Comparison of ENCODE assay signal across 15 cellular contexts in the genomic region with DNA sequence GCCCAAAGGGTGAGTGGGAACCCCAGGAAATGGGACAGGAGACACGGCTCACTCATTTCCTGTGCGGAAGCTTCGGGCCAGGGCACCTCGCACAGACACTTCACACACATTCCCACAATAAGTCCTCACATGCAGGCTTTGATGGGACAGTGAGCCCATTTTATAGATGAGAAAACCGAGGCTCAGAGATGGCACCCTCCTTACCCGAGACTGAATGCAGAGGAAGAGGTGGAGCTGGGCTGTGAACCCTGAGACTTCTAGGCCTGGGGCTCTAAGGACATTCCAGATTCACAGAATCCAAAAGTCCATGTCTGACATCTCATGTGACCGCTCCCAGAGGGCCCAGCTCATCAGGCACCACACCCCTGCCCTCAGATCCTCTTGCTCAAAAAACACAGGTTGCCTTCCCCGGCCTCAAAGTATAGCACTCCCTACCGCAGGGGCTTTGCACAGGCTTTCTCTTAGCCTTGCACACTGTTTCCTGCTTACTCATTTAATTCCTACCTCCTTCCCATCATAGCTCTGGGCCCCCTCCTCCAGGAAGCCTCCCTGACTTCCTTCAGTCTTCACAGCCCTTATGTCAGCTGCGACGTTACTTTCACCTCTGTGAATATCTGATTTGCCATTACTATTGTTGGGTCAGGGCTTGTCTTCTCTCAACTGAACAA. TPM values are rescaled to one million over a fixed set of nuclear protein-coding genes. Genes with fewer than 3 reads are reported as not detected.
DNase-seq lines count a peak whose midpoint lies in the region; ATAC-seq, FAIRE-seq and TF ChIP-seq lines count a peak whose summit lies in the region.
"Had no signal": no experiment of that assay in that cellular context is flagged by ENCODE, and none has a peak within 500 bp of the region (broad histone marks: within the 10 kb centered on the region; RNA-seq: fewer than 3 reads in every experiment).

No MANE protein-coding gene starts in this region.

- H2AFZ ChIP-seq in K562 (ENCODE audit: low read depth, low read length) (no peak overlapping the region), neuronal stem cell (ENCODE audit: low read length) (no peak overlapping the region)

- TF ChIP-seq POLR2A in K562 (conservative IDR thresholded peaks at IDR 0.05) (no peak), transverse colon (IDR thresholded peaks at IDR 0.05) (no peak)

- intact Hi-C loops in activated naive CD4-positive, alpha-beta T cell treated with anti-CD3 and anti-CD28 coated beads for 36 hours (cut with micrococcal nuclease), result loop anchor here (2.0 kb wide), 1 partner anchor 41 kb away; no protein-coding TSS in a partner anchor
- intact Hi-C loops in K562 (cut with micrococcal nuclease), result no loop called here
- intact Hi-C loops in transverse colon (cut with DNase I; ENCODE audit: low total_unique reads), result no loop called here

- H3K4me3 ChIP-seq in HEK293 (ENCODE audit: low read depth, low read length) (no peak overlapping the region), K562 (no peak overlapping the region), neuronal stem cell (ENCODE audit: low read length in 2 of 2) (no peak overlapping the region), transverse colon (no peak overlapping the region)
- H3K4me3 ChIP-seq: SJCRH30 had no signal

- H3K4me1 ChIP-seq in HEK293 (ENCODE audit: control insufficient read depth, insufficient read depth, low read length) (peaks cover 11% of the 10 kb centered on the region), K562 (replicated peaks in 1 of 2; ENCODE audit: control insufficient read depth in 2 of 2, insufficient read depth in 2 of 2, low read length in 2 of 2) (peaks cover 0 to 29% of the 10 kb centered on the region in 2 experiments; a peak in 2 of 5 replicates), neuronal stem cell (ENCODE audit: control insufficient read depth in 2 of 2, insufficient read depth in 1 of 2, low read depth in 1 of 2, low read length in 2 of 2) (peaks cover under 1 to 13% of the 10 kb centered on the region in 2 donors), transverse colon (peaks cover 0 to 19% (median 13%) of the 10 kb centered on the region in 4 donors)

- H3K9me1 ChIP-seq in K562 (ENCODE audit: control insufficient read depth, insufficient read depth, low read length), result no peaks in the 10 kb centered on the region

- peak overlapping the region; percentile 61 for H3K23ac ChIP-seq in neuronal stem cell (ENCODE audit: low read depth, low read length, poor library complexity)

- POLR2A ChIA-PET in HEK293 (lab: Yijun Ruan, JAX) (interaction anchor here (0.6 to 1.5 kb wide), 4 partner anchors 85 to 500 kb away, joined by 3 read pairs; no protein-coding TSS in a partner anchor), K562 (lab: Yijun Ruan, JAX) (interaction anchor here (0.5 to 1.8 kb wide), 5 partner anchors 11 to 55 kb away, joined by 3 to 5 read pairs (median 3); no protein-coding TSS in a partner anchor)

- H3K4me2 ChIP-seq in K562 (ENCODE audit: insufficient read depth, low read length), result no peak overlapping the region
- no peak overlapping the region for H3K4me2 ChIP-seq in neuronal stem cell (ENCODE audit: insufficient read depth, low read length, poor library complexity, severe bottlenecking)

- no peak overlapping the region for H3K4me3 Mint-ChIP-seq in activated naive CD4-positive, alpha-beta T cell treated with anti-CD3 and anti-CD28 coated beads for 36 hours
- H3K4me3 Mint-ChIP-seq: CD8-positive, alpha-beta T cell; H9 had no signal

- H3K27ac Mint-ChIP-seq in activated naive CD4-positive, alpha-beta T cell treated with anti-CD3 and anti-CD28 coated beads for 36 hours, result peak overlapping the region; percentile 68
- H3K27ac Mint-ChIP-seq: CD8-positive, alpha-beta T cell; H9 had no signal

- no peak overlapping the region for H4K91ac ChIP-seq in neuronal stem cell (ENCODE audit: low read depth, low read length, poor library complexity)

- peaks cover 4% of the 10 kb centered on the region for H3K79me1 ChIP-seq in neuronal stem cell (ENCODE audit: low read depth, low read length)

- TF ChIP-seq CTCF in HEK293 (tag by site-specific recombination; IDR thresholded peaks at IDR 0.05) (no peak), K562 (IDR thresholded peaks at IDR 0.05 in 2 of 3, conservative IDR thresholded peaks at IDR 0.05 in 1 of 3; ENCODE audit: insufficient read depth in 2 of 3, low read depth in 1 of 3, low read length in 3 of 3) (no peak), transverse colon (IDR thresholded peaks at IDR 0.05) (no peak)

- no TSS peak for BruUV-seq in K562 (replicated peaks; lab: Mats Ljungman, UMichigan)

- H3K4me1 Mint-ChIP-seq in activated naive CD4-positive, alpha-beta T cell treated with anti-CD3 and anti-CD28 coated beads for 36 hours (ENCODE audit: low read depth), result peaks cover 47% of the 10 kb centered on the region

- no peaks in the 10 kb centered on the region for H3K9me3 ChIP-seq in HEK293 (ENCODE audit: control insufficient read depth, insufficient read depth, low read depth, low read length)
- no peaks in the 10 kb centered on the region for H3K9me3 ChIP-seq in K562 (replicated peaks; ENCODE audit: control insufficient read depth, insufficient read depth, low read depth, low read length)
- H3K9me3 ChIP-seq in neuronal stem cell (replicated peaks in 1 of 2; ENCODE audit: control insufficient read depth in 2 of 2, insufficient read depth in 1 of 2, low read depth in 1 of 2, low read length in 2 of 2), result no peaks in the 10 kb centered on the region
- H3K9me3 ChIP-seq in transverse colon, result no peaks in the 10 kb centered on the region
- H3K9me3 ChIP-seq: SJCRH30 had no signal

- peaks cover 6% of the 10 kb centered on the region; the same call in 1 of the 2 replicates for H4K20me1 ChIP-seq in K562 (replicated peaks; ENCODE audit: control insufficient read depth, insufficient read depth, low read length)

- no peak for TF ChIP-seq EP300 in K562 (IDR thresholded peaks at IDR 0.05; ENCODE audit: low read length)
- no peak for TF ChIP-seq EP300 in transverse colon (IDR thresholded peaks at IDR 0.05; ENCODE audit: low read depth)

- no peak overlapping the region for H2BK12ac ChIP-seq in neuronal stem cell (ENCODE audit: low read length)

- H3K9ac ChIP-seq in K562 (ENCODE audit: insufficient read depth in 1 of 2, low read depth in 2 of 2, low read length in 2 of 2), result no peak overlapping the region
- H3K9ac ChIP-seq in neuronal stem cell (ENCODE audit: low read depth, low read length, poor library complexity), result no peak overlapping the region

- peak; percentile 50 for DNase-seq in activated naive CD4-positive, alpha-beta T cell treated with anti-CD3 and anti-CD28 coated beads for 36 hours
- no peak for DNase-seq in activated naive CD4-positive, alpha-beta T cell (lab: John Stamatoyannopoulos, UW)
- DNase-seq in K562 (ENCODE audit: extremely low read depth in 1 of 4, low spot score in 3 of 4), result no peak
- no peak for DNase-seq in neuronal stem cell (ENCODE audit: low spot score)
- no peak for DNase-seq in transverse colon
- DNase-seq in NCI-H524 treated with DMSO at 0.1 percent for 48 hours (lab: John Stamatoyannopoulos, UW), result no peak
- DNase-seq: H9, NCI-H1417 treated with DMSO at 0.1 percent for 48 hours, NCI-H2171 treated with DMSO at 0.1 percent for 48 hours, RPMI8226, SJCRH30 had no signal

- H3K9me3 Mint-ChIP-seq in activated naive CD4-positive, alpha-beta T cell treated with anti-CD3 and anti-CD28 coated beads for 36 hours, result no peaks in the 10 kb centered on the region

- no peak overlapping the region for H2BK5ac ChIP-seq in neuronal stem cell (ENCODE audit: low read length)

- H3K27me3 ChIP-seq in K562 (ENCODE audit: control insufficient read depth in 2 of 2, insufficient read depth in 2 of 2, low read length in 2 of 2) (peaks cover 0 to 26% of the 10 kb centered on the region in 2 experiments; a peak in 2 of 5 replicates), neuronal stem cell (ENCODE audit: control insufficient read depth in 3 of 3, insufficient read depth in 3 of 3, low read depth in 1 of 3, low read length in 3 of 3) (no peaks in the 10 kb centered on the region), transverse colon (no peaks in the 10 kb centered on the region)
- H3K27me3 ChIP-seq: SJCRH30 had no signal

- FAIRE-seq in K562 (lab: Jason Lieb, UNC), result no peak
- FAIRE-seq: A204.1 had no signal

- no peak for TF ChIP-seq RAD21 in K562 (CRISPR knock-in tag; conservative IDR thresholded peaks at IDR 0.05 in 1 of 2, IDR thresholded peaks at IDR 0.05 in 1 of 2)

- H3K27me3 Mint-ChIP-seq in activated naive CD4-positive, alpha-beta T cell treated with anti-CD3 and anti-CD28 coated beads for 36 hours (ENCODE audit: low read depth), result no peaks in the 10 kb centered on the region

- no peak overlapping the region for H2BK120ac ChIP-seq in neuronal stem cell (ENCODE audit: low read depth, low read length)

- H3K36me3 Mint-ChIP-seq in activated naive CD4-positive, alpha-beta T cell treated with anti-CD3 and anti-CD28 coated beads for 36 hours (ENCODE audit: low read depth), result no peaks in the 10 kb centered on the region
- H3K36me3 Mint-ChIP-seq: CD8-positive, alpha-beta T cell had no signal

- H3K4ac ChIP-seq in neuronal stem cell (ENCODE audit: low read length), result no peak overlapping the region

- H2AK5ac ChIP-seq in neuronal stem cell (ENCODE audit: low read depth, low read length), result peak overlapping the region; percentile 24

- H3K18ac ChIP-seq in neuronal stem cell (ENCODE audit: low read length), result peak overlapping the region; percentile 16

- H3K79me2 ChIP-seq in K562 (ENCODE audit: control insufficient read depth, insufficient read depth, low read length), result no peaks in the 10 kb centered on the region

- CTCF ChIA-PET in activated naive CD4-positive, alpha-beta T cell treated with anti-CD3 and anti-CD28 coated beads for 36 hours (lab: Charles Lee), result interaction anchor here (0.5 to 3.0 kb wide), 3 partner anchors 15 to 289 kb away, joined by 3 to 11 read pairs (median 4); no protein-coding TSS in a partner anchor
- CTCF ChIA-PET in HEK293 (lab: Yijun Ruan, JAX), result interaction anchor here (0.6 kb wide), 2 partner anchors 10 to 92 kb away, joined by 3 to 4 read pairs; no protein-coding TSS in a partner anchor
- CTCF ChIA-PET in K562 (lab: Yijun Ruan, JAX; ENCODE audit: low intra/inter-chr PET ratio), result no interaction called here

- 9% methylated on average over 11 of the region's 11 CpGs for WGBS in K562 (ENCODE audit: insufficient coverage, low coverage, missing lambda C conversion rate)
- no CpG with 5 or more reads among the region's 11 CpGs for WGBS in neuronal stem cell (ENCODE audit: extremely low coverage in 2 of 2, insufficient read length in 2 of 2, insufficient replicate concordance in 1 of 2), 2 donors
- WGBS in transverse colon (ENCODE audit: low coverage in 1 of 2), 2 donors, result 75 to 91% methylated on average over 4 to 11 of the region's 11 CpGs

- no peak overlapping the region for H4K8ac ChIP-seq in neuronal stem cell (ENCODE audit: low read depth, low read length)

- H2BK15ac ChIP-seq in neuronal stem cell (ENCODE audit: low read length), result no peak overlapping the region

- H3K27ac ChIP-seq in HEK293 (ENCODE audit: extremely low read depth, low read depth, low read length) (no peak overlapping the region), K562 (ENCODE audit: extremely low read depth, low read depth, low read length) (no peak overlapping the region), neuronal stem cell (replicated peaks; ENCODE audit: low read length) (no peak overlapping the region), transverse colon (no peak overlapping the region)
- H3K27ac ChIP-seq: SJCRH30 had no signal

- no peak overlapping the region for H3K14ac ChIP-seq in neuronal stem cell (ENCODE audit: low read length)

- in situ Hi-C loops in K562 (cut with MboI), result no loop called here
- in situ Hi-C loops in transverse colon (cut with MboI; ENCODE audit: low pct_ligation_motif_present in 1 of 4, low pct_unique_long_range_greater_than_20kb in 1 of 4, low sequenced_read_pairs in 3 of 4), result no loop called here

- no peak for ATAC-seq in K562
- no peak for ATAC-seq in GM19035 (IDR thresholded peaks at IDR 0.05; ENCODE audit: unreplicated experiment)
- ATAC-seq: CD8-positive, alpha-beta T cell had no signal

- H3K36me3 ChIP-seq in HEK293 (ENCODE audit: control insufficient read depth in 2 of 2, insufficient read depth in 1 of 2, low read length in 2 of 2), result no peaks in the 10 kb centered on the region
- no peaks in the 10 kb centered on the region for H3K36me3 ChIP-seq in K562 (ENCODE audit: control insufficient read depth, insufficient read depth, low read length)
- H3K36me3 ChIP-seq in neuronal stem cell (replicated peaks in 1 of 2; ENCODE audit: control insufficient read depth in 2 of 2, insufficient read depth in 2 of 2, low read length in 2 of 2), result no peaks in the 10 kb centered on the region
- no peaks in the 10 kb centered on the region for H3K36me3 ChIP-seq in transverse colon
- H3K36me3 ChIP-seq: SJCRH30 had no signal

RNA-seq across cellular contexts. Expression of a gene that starts 57.1 kb away (rescaled TPM):
- 10 to 100 TPM; 59.2 to 60.0 TPM for total RNA-seq in activated naive CD4-positive, alpha-beta T cell treated with anti-CD3 and anti-CD28 coated beads for 36 hours
- total RNA-seq in K562 (2011; cell fraction: chromatin; rRNA removed; ENCODE audit: low replicate concordance), result 51.3 and 53.3 TPM in 2 replicates
- total RNA-seq in K562 (2011; cell fraction: nucleolus; rRNA removed), result 28.7 and 31.3 TPM in 2 replicates
- 20.4 and 27.4 TPM in 2 replicates for total RNA-seq in K562 (2011; cell fraction: nucleoplasm; rRNA removed)
- total RNA-seq in K562 (2014; rRNA removed) (22.5 and 26.7 TPM in 2 replicates), K562 (2014; rRNA removed; fragmentation: Illumina TruSeq; extraction: Trizol) (17.5 and 17.6 TPM in 2 replicates), K562 (2015; rRNA removed; fragmentation: Illumina TruSeq; extraction: Trizol) (19.0 TPM in 2 replicates), K562 (2021) (37.5 and 43.6 TPM in 2 replicates), transverse colon (10 to 100 TPM; 30.3 to 43.7 (median 42.3) TPM)
- polyA plus RNA-seq in K562 (2011; rRNA removed) (12.9 and 13.5 TPM in 2 replicates), K562 (2014; fragmentation: Illumina TruSeq; extraction: Trizol) (15.9 and 18.6 TPM in 2 replicates), K562 (2014; fragmentation: Nextera tagmentation; extraction: Ambion mirVana) (under 1 TPM; 0.35 to 0.44 TPM), K562 (2014; rRNA removed) (12.9 and 13.3 TPM in 2 replicates)
- 11.1 and 12.3 TPM in 2 replicates for polyA plus RNA-seq in K562 (2011; cell fraction: cytosol; rRNA removed)
- 10.2 and 12.3 TPM in 2 replicates for polyA plus RNA-seq in K562 (2011; cell fraction: nucleus; rRNA removed)
- polyA plus RNA-seq in K562 (2012), result 10.1 and 12.6 TPM in 2 replicates
- 38.3 and 38.9 TPM in 2 replicates for polyA minus RNA-seq in K562 (2011; rRNA and poly(A)+ RNA removed)
- polyA minus RNA-seq in K562 (2011; cell fraction: cytosol; rRNA and poly(A)+ RNA removed), result 21.9 and 23.8 TPM in 2 replicates
- polyA minus RNA-seq in K562 (2011; cell fraction: nucleus; rRNA and poly(A)+ RNA removed), result 10.5 and 15.9 TPM in 2 replicates
- 18.5 TPM for polyA plus RNA-seq in neuronal stem cell (2013, experiment 1 of 2)
- 19.2 TPM for polyA plus RNA-seq in neuronal stem cell (2013, experiment 2 of 2)
